In the genomic region with DNA sequence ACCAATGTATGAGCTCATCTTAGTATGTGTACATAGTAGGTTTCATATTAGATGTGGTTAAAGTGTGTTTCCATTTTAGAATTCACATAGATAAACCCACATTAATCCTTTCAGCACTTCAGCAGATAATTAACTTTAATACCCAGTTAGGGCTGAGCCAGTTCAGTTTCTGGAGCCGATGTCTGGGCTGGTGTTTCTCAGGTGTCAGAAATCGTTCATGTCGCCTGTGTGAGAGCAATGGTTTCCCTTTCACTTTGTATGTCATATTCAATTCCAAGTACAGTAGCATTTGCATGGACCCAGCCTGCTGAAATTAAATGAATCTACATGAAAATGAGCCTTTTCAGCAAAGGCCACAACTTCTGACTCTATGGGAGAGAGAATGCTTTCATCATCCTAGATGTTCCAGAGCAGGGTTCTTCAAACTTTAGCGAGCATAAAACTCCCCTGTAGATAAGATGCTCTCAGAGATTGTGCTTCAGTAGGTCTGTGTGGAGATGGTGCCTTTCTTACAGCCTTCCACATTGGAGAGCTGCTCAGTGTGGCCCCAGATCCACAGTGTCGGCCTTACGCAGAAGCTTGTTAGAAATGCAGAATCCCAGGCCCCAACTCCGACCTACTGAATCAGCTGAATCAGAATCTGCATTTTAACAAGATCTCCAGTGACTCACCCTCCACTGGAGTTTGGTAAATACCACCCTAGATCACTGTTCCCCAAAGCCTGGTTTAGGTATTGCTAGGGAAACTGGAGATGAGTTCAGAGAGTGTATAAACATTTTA, we compare ENCODE assay signal across 10 cellular contexts. TPM values are rescaled to one million over a fixed set of nuclear protein-coding genes. Genes with fewer than 3 reads are reported as not detected.
A peak's percentile ranks its signal among the peaks of the same experiment; 100 is the strongest.
DNase-seq lines count a peak whose midpoint lies in the region; ATAC-seq and TF ChIP-seq lines count a peak whose summit lies in the region.
"Had no signal": no experiment of that assay in that cellular context is flagged by ENCODE, and none has a peak within 500 bp of the region (broad histone marks: within the 10 kb centered on the region; RNA-seq: fewer than 3 reads in every experiment).

No MANE protein-coding gene starts in this region.

- H3K79me1 ChIP-seq in trophoblast cell (ENCODE audit: low read length) = no peaks in the 10 kb centered on the region

- no peak overlapping the region for H3K27ac ChIP-seq in trophoblast cell (ENCODE audit: low read depth, low read length)

- no peak overlapping the region for H2AFZ ChIP-seq in trophoblast cell (ENCODE audit: insufficient read depth, low read length, poor library complexity)

- no peak overlapping the region for H3K18ac ChIP-seq in trophoblast cell (ENCODE audit: low read length)

- H4K12ac ChIP-seq in trophoblast cell (ENCODE audit: low read depth, low read length) = no peak overlapping the region

- H3K4me3 ChIP-seq in mucosa of descending colon = no peak overlapping the region
- no peak overlapping the region for H3K4me3 ChIP-seq in trophoblast cell (ENCODE audit: low read depth, low read length)

- no peak overlapping the region for H3K23ac ChIP-seq in trophoblast cell (ENCODE audit: low read length)

- H3K4me2 ChIP-seq in trophoblast cell (ENCODE audit: low read length) = no peak overlapping the region

- H3K4me1 ChIP-seq in mucosa of descending colon (ENCODE audit: low read depth) = no peaks in the 10 kb centered on the region
- H3K4me1 ChIP-seq in trophoblast cell (ENCODE audit: control insufficient read depth in 1 of 2, insufficient read depth in 2 of 2, low read length in 2 of 2) = no peaks in the 10 kb centered on the region

- DNase-seq in NCI-H2227 (lab: John Stamatoyannopoulos, UW; ENCODE audit: unreplicated experiment) = peak; percentile 13
- DNase-seq in NCI-H2227 treated with DMSO at 0.1 percent for 48 hours (lab: John Stamatoyannopoulos, UW) = no peak
- no peak for DNase-seq in mucosa of descending colon
- no peak for DNase-seq in stimulated activated CD4-positive, alpha-beta T cell treated with anti-CD3 and anti-CD28 coated beads, Interleukin-15, amount 100 ng/mL, for 24 hours
- DNase-seq in trophoblast cell = no peak
- no peak for DNase-seq in hepatic stellate cell (ENCODE audit: low spot score)
- DNase-seq: NCI-H1436 treated with DMSO at 0.1 percent for 48 hours; stimulated activated CD4-positive, alpha-beta T cell treated with anti-CD3 and anti-CD28 coated beads, Interleukin-12 subunit alpha, Interleukin-12 subunit beta, amount 100 ng/mL, for 4 hours had no signal

- H3K4ac ChIP-seq in trophoblast cell (ENCODE audit: low read depth, low read length) = no peak overlapping the region

- no peaks in the 10 kb centered on the region for H3K27me3 ChIP-seq in trophoblast cell (ENCODE audit: insufficient read depth, low read length)

- H3K14ac ChIP-seq in trophoblast cell (ENCODE audit: low read length) = no peak overlapping the region

- no peak overlapping the region for H2BK120ac ChIP-seq in trophoblast cell (ENCODE audit: insufficient read depth, low read length, poor library complexity)

- intact Hi-C loops in mucosa of descending colon (cut with DNase I, micrococcal nuclease) = no loop called here

- H3K9me3 ChIP-seq in mucosa of descending colon (no peaks in the 10 kb centered on the region), trophoblast cell (ENCODE audit: insufficient read depth, low read depth, low read length) (no peaks in the 10 kb centered on the region)

- H2BK5ac ChIP-seq in trophoblast cell (ENCODE audit: low read depth, low read length, poor library complexity) = no peak overlapping the region

- no CpG with 5 or more reads among the region's 7 CpGs for WGBS in trophoblast cell (ENCODE audit: extremely low coverage, insufficient coverage, insufficient read length)

- TF ChIP-seq CTCF in mucosa of descending colon (IDR thresholded peaks at IDR 0.05) = no peak

- H2AK5ac ChIP-seq in trophoblast cell (ENCODE audit: low read length) = no peak overlapping the region

- H3K36me3 ChIP-seq in mucosa of descending colon (ENCODE audit: low read depth) = no peaks in the 10 kb centered on the region
- no peaks in the 10 kb centered on the region for H3K36me3 ChIP-seq in trophoblast cell (ENCODE audit: control insufficient read depth in 1 of 2, insufficient read depth in 2 of 2, low read length in 2 of 2)

- H4K91ac ChIP-seq in trophoblast cell (ENCODE audit: low read depth, low read length) = no peak overlapping the region

- H4K8ac ChIP-seq in trophoblast cell (ENCODE audit: low read depth, low read length) = no peak overlapping the region

- ATAC-seq in GM21576 (IDR thresholded peaks at IDR 0.05; ENCODE audit: unreplicated experiment) (peak; percentile 86), HG03558 (IDR thresholded peaks at IDR 0.05; ENCODE audit: extremely low read depth, unreplicated experiment) (peak; percentile 64), mucosa of descending colon (peak; percentile 44)

- H2BK12ac ChIP-seq in trophoblast cell (ENCODE audit: low read length) = no peak overlapping the region

- H3K79me2 ChIP-seq in trophoblast cell (ENCODE audit: control insufficient read depth, insufficient read depth, low read length, poor library complexity) = no peaks in the 10 kb centered on the region

- no peak overlapping the region for H3K9ac ChIP-seq in trophoblast cell (ENCODE audit: low read length)

RNA-seq across cellular contexts. Expression of a gene that starts 19.6 kb away (rescaled TPM):
- total RNA-seq in mucosa of descending colon = 1 to 10 TPM in 2 of 3 donors, under 1 TPM in 1; 0.89 to 2.2 (median 1.2) TPM
- 0.46 and 0.47 TPM in 2 replicates for polyA plus RNA-seq in trophoblast cell (2013)
